8 cellular contexts compared by ENCODE assay signal in the genomic region with DNA sequence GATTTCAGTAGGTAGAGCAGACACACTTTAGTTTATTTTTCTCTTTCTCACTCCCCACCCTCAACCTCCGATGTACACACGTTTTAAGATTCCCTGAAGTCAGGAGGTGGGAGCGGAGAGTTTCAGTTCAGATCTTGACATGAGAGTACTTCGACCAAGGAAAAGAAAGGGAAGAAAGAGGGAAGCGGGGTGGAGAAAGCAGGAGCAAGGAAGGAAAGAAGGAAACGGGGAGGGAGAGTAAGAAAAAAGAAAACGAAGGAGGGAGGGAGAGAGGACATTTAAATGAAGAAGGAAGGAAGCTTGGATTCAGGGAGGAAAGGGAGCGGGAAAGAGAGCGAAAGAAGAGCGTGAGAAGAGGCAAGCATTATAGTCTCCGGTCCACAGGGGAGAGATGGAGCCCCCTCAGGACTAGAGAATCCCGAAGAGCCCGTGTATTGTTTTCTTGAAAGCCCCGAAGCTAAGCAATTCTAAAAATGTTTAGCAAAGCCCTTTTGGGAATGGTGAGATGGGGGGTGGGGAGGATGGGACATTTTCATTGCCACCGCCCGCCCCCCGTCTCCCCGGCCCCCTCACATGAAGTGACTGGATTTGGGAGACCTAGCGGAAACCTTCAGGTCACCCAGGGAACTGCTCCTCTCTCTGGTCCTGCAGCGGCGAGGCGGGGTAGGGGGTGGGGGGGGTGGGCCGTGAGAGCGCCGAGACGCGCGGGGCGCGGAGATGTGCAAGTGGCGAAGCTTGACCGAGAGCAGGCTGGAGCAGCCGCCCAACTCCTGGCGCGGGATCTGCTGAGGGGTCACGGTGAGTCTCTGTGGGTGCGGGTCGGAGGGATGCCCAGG. TPM values are rescaled to one million over a fixed set of nuclear protein-coding genes. Genes with fewer than 3 reads are reported as not detected.
DNase-seq lines count a peak whose midpoint lies in the region; ATAC-seq and TF ChIP-seq lines count a peak whose summit lies in the region.

No MANE protein-coding gene starts in this region.

- no peaks in the 10 kb centered on the region; the same call in 1 of the 2 replicates for H3K9me1 ChIP-seq in IMR-90 (ENCODE audit: insufficient read depth, low read length)

- in situ Hi-C loops in IMR-90 (cut with MboI; ENCODE audit: low sequenced_read_pairs), result loop anchor here (10.0 kb wide), 1 partner anchor 194 kb away; no protein-coding TSS in a partner anchor

- H4K8ac ChIP-seq in IMR-90 (ENCODE audit: low read depth in 2 of 2, low read length in 2 of 2), result peak overlapping the region; percentile 48 to 59

- H4K91ac ChIP-seq in IMR-90 (ENCODE audit: insufficient read depth, low read depth, low read length), result peak overlapping the region; percentile 61

- H3K36me3 ChIP-seq in A673 (ENCODE audit: insufficient read depth, low read length, poor library complexity, severe bottlenecking) (no peaks in the 10 kb centered on the region), IMR-90 (ENCODE audit: control insufficient read depth, insufficient read depth, low read length) (no peaks in the 10 kb centered on the region), muscle layer of colon (ENCODE audit: insufficient read depth, low read length) (no peaks in the 10 kb centered on the region), adrenal gland (replicated peaks in 1 of 2) (no peaks in the 10 kb centered on the region)

- H3K9ac ChIP-seq in IMR-90 (ENCODE audit: low read depth, low read length) (peak overlapping the region; percentile 83), muscle layer of colon (ENCODE audit: low read length) (no peak overlapping the region)

- H4K5ac ChIP-seq in IMR-90 (ENCODE audit: low read depth, low read length), result peak overlapping the region; percentile 78

- no peak for DNase-seq in A673 (ENCODE audit: low spot score)
- DNase-seq in IMR-90, result peak; percentile 57
- no peak for DNase-seq in dorsolateral prefrontal cortex
- DNase-seq in activated CD4-positive, CD25-positive, alpha-beta regulatory T cell treated with anti-CD3 and anti-CD28 coated beads, Interleukin-2, amount 50 U/mL, for 72 hours, result no peak
- no peak for DNase-seq in adrenal gland

- H2BK15ac ChIP-seq in IMR-90 (ENCODE audit: low read depth, low read length), result peak overlapping the region; percentile 40; the same call in 1 of the 3 replicates

- H3K56ac ChIP-seq in IMR-90 (ENCODE audit: extremely low read depth, insufficient read depth, low read length), result peak overlapping the region; percentile 63

- no peak for TF ChIP-seq RAD21 in IMR-90 (IDR thresholded peaks at IDR 0.05; ENCODE audit: low read length)

- peak overlapping the region; percentile 43 for H2BK5ac ChIP-seq in IMR-90 (ENCODE audit: low read depth, low read length, poor library complexity, severe bottlenecking)

- intact Hi-C loops in A673 (cut with micrococcal nuclease; ENCODE audit: unreplicated experiment), result loop anchor here (10.0 kb wide), 1 partner anchor 226 kb away; no protein-coding TSS in a partner anchor
- intact Hi-C loops in IMR-90 (cut with micrococcal nuclease), result loop anchor here (2.0 to 5.0 kb wide), 4 partner anchors 223 to 320 kb away; no protein-coding TSS in a partner anchor
- intact Hi-C loops in dorsolateral prefrontal cortex (cut with DNase I), result no loop called here
- intact Hi-C loops in adrenal gland (cut with DNase I), result no loop called here

- H3K14ac ChIP-seq in IMR-90 (replicated peaks; ENCODE audit: low read depth, low read length), result peak overlapping the region; percentile 28

- POLR2A ChIA-PET in A673 (lab: Charles Lee; ENCODE audit: low non-redundant PET), result no interaction called here
- POLR2A ChIA-PET in IMR-90 (lab: Charles Lee; ENCODE audit: unreplicated experiment), result interaction anchor here (0.6 kb wide), 1 partner anchor 19 kb away, joined by 5 read pairs; no protein-coding TSS in a partner anchor

- TF ChIP-seq POLR2A in IMR-90 (IDR thresholded peaks at IDR 0.05; ENCODE audit: low read depth, low read length) (no peak), adrenal gland (IDR thresholded peaks at IDR 0.05) (no peak)

- H3K4me1 ChIP-seq in A673 (ENCODE audit: insufficient read depth, low read length, poor library complexity, severe bottlenecking) (peaks cover 4% of the 10 kb centered on the region), IMR-90 (ENCODE audit: control insufficient read depth, insufficient read depth, low read length) (0 out of 2 replicates have a peak, but pooled peaks cover 2% of the 10 kb centered on the region), muscle layer of colon (ENCODE audit: insufficient read depth, low read length) (peaks cover 4% of the 10 kb centered on the region), adrenal gland (replicated peaks in 1 of 2) (peaks cover 3 to 13% of the 10 kb centered on the region in 2 donors)

- dilution Hi-C loops in IMR-90 (cut with HindIII; ENCODE audit: low sequenced_read_pairs, unreplicated experiment), result no loop called here

- peak overlapping the region; percentile 33 for H3K4me3 ChIP-seq in A673 (ENCODE audit: low read depth, low read length, poor library complexity, severe bottlenecking)
- peak overlapping the region; percentile 65 for H3K4me3 ChIP-seq in IMR-90 (ENCODE audit: insufficient read depth, low read depth, low read length)
- peak overlapping the region; percentile 32 to 76 (median 58) for H3K4me3 ChIP-seq in dorsolateral prefrontal cortex
- peak overlapping the region; percentile 47 for H3K4me3 ChIP-seq in muscle layer of colon (ENCODE audit: low read depth in 1 of 2, low read length in 2 of 2)
- peak overlapping the region in 1 of 4 donors; percentile 58 for H3K4me3 ChIP-seq in adrenal gland

- peak overlapping the region; percentile 47; the same call in 1 of the 2 replicates for H2AK5ac ChIP-seq in IMR-90 (ENCODE audit: low read depth, low read length)

- H2BK20ac ChIP-seq in IMR-90 (ENCODE audit: low read depth, low read length), result peak overlapping the region; percentile 9; the same call in 1 of the 2 replicates

- H3K9me3 ChIP-seq in A673 (ENCODE audit: low read depth, low read length, poor library complexity, severe bottlenecking) (no peaks in the 10 kb centered on the region), IMR-90 (ENCODE audit: control insufficient read depth, insufficient read depth, low read length) (no peaks in the 10 kb centered on the region), muscle layer of colon (ENCODE audit: low read length) (no peaks in the 10 kb centered on the region), adrenal gland (replicated peaks in 1 of 3) (no peaks in the 10 kb centered on the region)

- H3K27ac ChIP-seq in A673 (ENCODE audit: low read depth, low read length, poor library complexity, severe bottlenecking) (no peak overlapping the region), IMR-90 (ENCODE audit: insufficient read depth, low read length) (peak overlapping the region; percentile 30), dorsolateral prefrontal cortex (no peak overlapping the region), muscle layer of colon (ENCODE audit: low read depth, low read length) (no peak overlapping the region), adrenal gland (no peak overlapping the region)

- H2BK120ac ChIP-seq in IMR-90 (ENCODE audit: low read depth, low read length), result peak overlapping the region; percentile 53

- CTCF ChIA-PET in A673 (lab: Charles Lee), result interaction anchor here (0.6 kb wide), 1 partner anchor 52 kb away, joined by 3 read pairs; no protein-coding TSS in a partner anchor
- CTCF ChIA-PET in IMR-90 (lab: Yijun Ruan, JAX), result interaction anchor here (0.6 to 1.3 kb wide), 3 partner anchors 13 to 242 kb away, joined by 3 to 5 read pairs (median 3); no protein-coding TSS in a partner anchor

- ATAC-seq in IMR-90 (ENCODE audit: low read depth) (peak; percentile 70), HG02610 (IDR thresholded peaks at IDR 0.05; ENCODE audit: unreplicated experiment) (no peak), HG02642 (IDR thresholded peaks at IDR 0.05; ENCODE audit: poor library complexity, unreplicated experiment) (no peak)

- H3K18ac ChIP-seq in IMR-90 (ENCODE audit: low read depth, low read length), result peak overlapping the region; percentile 84

- no peaks in the 10 kb centered on the region; a peak in 1 of 4 replicates for H3K79me1 ChIP-seq in IMR-90 (ENCODE audit: low read depth in 1 of 2, low read length in 2 of 2)

- 0% methylated on average over 7 of the region's 38 CpGs; no CpG with 5 or more reads in 1 of the 2 experiments for WGBS in IMR-90 (ENCODE audit: extremely low coverage in 2 of 2, insufficient read length in 1 of 2), 2 experiments
- 1 to 3% (median 2%) methylated on average over 14 to 38 of the region's 38 CpGs for whole genome bisulfite sequencing in adrenal gland, 4 donors

- no TSS peak for BruUV-seq in A673 (replicated peaks; lab: Mats Ljungman, UMichigan)
- no TSS peak for BruUV-seq in IMR-90 (replicated peaks; lab: Mats Ljungman, UMichigan)

- H3K27me3 ChIP-seq in A673 (replicated peaks; ENCODE audit: insufficient read depth, low read depth, low read length, poor library complexity) (peaks cover 78% of the 10 kb centered on the region), IMR-90 (ENCODE audit: control insufficient read depth, insufficient read depth, low read length) (peaks cover 5% of the 10 kb centered on the region), dorsolateral prefrontal cortex (peaks cover 0 to 57% (median 22%) of the 10 kb centered on the region in 45 donors), muscle layer of colon (ENCODE audit: control insufficient read depth in 1 of 2, insufficient read depth in 2 of 2, low read length in 2 of 2) (peaks cover 6 to 28% of the 10 kb centered on the region in 2 donors), adrenal gland (peaks cover 21% of the 10 kb centered on the region)

- peak overlapping the region; percentile 99 for H3K4me2 ChIP-seq in IMR-90 (ENCODE audit: low read depth, low read length)

- H2AFZ ChIP-seq in IMR-90 (replicated peaks; ENCODE audit: low read length, poor library complexity), result peak overlapping the region; percentile 95

- peak overlapping the region; percentile 61 for H2AK9ac ChIP-seq in IMR-90 (replicated peaks; ENCODE audit: low read depth, low read length, poor library complexity)

- H3K23ac ChIP-seq in IMR-90 (ENCODE audit: low read depth, low read length), result peak overlapping the region; percentile 30

- no peaks in the 10 kb centered on the region for H4K20me1 ChIP-seq in IMR-90 (ENCODE audit: insufficient read depth, low read length)

- TF ChIP-seq CTCF in A673 (conservative IDR thresholded peaks at IDR 0.05; ENCODE audit: low read depth, low read length), result no peak
- TF ChIP-seq CTCF in IMR-90 (conservative IDR thresholded peaks at IDR 0.05; ENCODE audit: low read depth, low read length), result no peak
- no peak for TF ChIP-seq CTCF in dorsolateral prefrontal cortex (IDR thresholded peaks at IDR 0.05 in 54 of 56, conservative IDR thresholded peaks at IDR 0.05 in 2 of 56; ENCODE audit: low read depth in 1 of 56, partially characterized antibody in 56 of 56)
- no peak for TF ChIP-seq CTCF in adrenal gland (IDR thresholded peaks at IDR 0.05)

- H3K4ac ChIP-seq in IMR-90 (ENCODE audit: low read depth, low read length), result peak overlapping the region; percentile 52

RNA-seq across cellular contexts. Expression of a gene that starts 0.9 kb away (rescaled TPM):
- not detected in 2 replicates for total RNA-seq in A673 (2021)
- 19.4 and 22.8 TPM in 2 replicates for total RNA-seq in IMR-90 (2012; rRNA removed)
- polyA plus RNA-seq in IMR-90 (2012; rRNA removed), result 7.5 and 11.7 TPM in 2 replicates
- polyA plus RNA-seq in IMR-90 (2012; cell fraction: cytosol; rRNA removed), result 2.2 and 6.1 TPM in 2 replicates
- 2.2 and 16.5 TPM in 2 replicates for polyA plus RNA-seq in IMR-90 (2012; cell fraction: nucleus; rRNA removed; ENCODE audit: low replicate concordance)
- 1 to 10 TPM in 110 of 120 experiments, under 1 TPM in 10; 0.20 to 8.5 (median 2.2) TPM for total RNA-seq in dorsolateral prefrontal cortex
- 1 to 10 TPM in 5 of 8 donors, under 1 TPM in 3; 0.28 to 2.2 (median 1.5) TPM for total RNA-seq in adrenal gland
- 1 to 10 TPM in 1 of 3 donors, under 1 TPM in 2; 0.31 to 5.0 (median 0.88) TPM for polyA plus RNA-seq in adrenal gland

Comparison
In these comparisons a context has a peak if more than half of its experiments do, and no peak if none do; other contexts are left out.
1. intact Hi-C loops: an anchor here in A673 (10.0 kb wide) and IMR-90 (2.0 to 5.0 kb wide); none called in dorsolateral prefrontal cortex and adrenal gland.